ENCODE assay signal across 8 cellular contexts in the genomic region with DNA sequence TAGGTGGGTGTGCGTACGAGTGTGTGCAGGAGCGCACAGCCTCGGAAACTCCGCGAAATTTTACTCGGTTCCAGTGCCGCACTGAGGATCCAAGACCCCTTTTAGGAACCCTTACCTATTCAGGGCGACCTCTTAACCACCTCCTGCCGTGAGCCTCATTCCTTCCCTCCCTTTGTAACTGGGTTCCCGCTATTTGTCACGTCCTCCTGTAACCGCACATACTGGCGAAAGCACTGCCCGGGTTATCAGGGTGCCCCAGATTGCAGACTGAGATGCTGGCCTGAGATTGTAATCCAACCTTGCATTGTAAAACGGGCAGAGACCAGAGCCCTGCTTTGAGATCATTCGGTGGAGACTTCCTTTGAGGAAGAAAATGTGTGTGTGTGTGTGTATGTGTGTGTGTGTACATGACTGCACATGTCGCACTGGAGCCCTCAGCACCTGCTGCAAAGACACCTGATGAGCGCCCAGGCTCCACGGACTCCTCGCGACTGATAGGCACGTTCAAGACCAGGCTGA.
DNase-seq lines count a peak whose midpoint lies in the region; ATAC-seq and TF ChIP-seq lines count a peak whose summit lies in the region.

No MANE protein-coding gene starts in this region.

- H3K27ac ChIP-seq in coronary artery (peak overlapping the region; percentile 87 to 97), lower lobe of right lung (peak overlapping the region; percentile 90), thoracic aorta (peak overlapping the region; percentile 90 to 94)

- H3K4me1 ChIP-seq in lower lobe of right lung (peaks cover 47% of the 10 kb centered on the region), thoracic aorta (ENCODE audit: control insufficient read depth in 1 of 2, low read depth in 2 of 2) (peaks cover 31 to 52% of the 10 kb centered on the region in 2 donors)

- H3K9me3 ChIP-seq in lower lobe of right lung: no peaks in the 10 kb centered on the region
- H3K9me3 ChIP-seq in thoracic aorta: no peaks in the 10 kb centered on the region

- H3K36me3 ChIP-seq in lower lobe of right lung (no peaks in the 10 kb centered on the region), thoracic aorta (no peaks in the 10 kb centered on the region)

- intact Hi-C loops in lower lobe of right lung (cut with DNase I): no loop called here

- no peaks in the 10 kb centered on the region for H3K27me3 ChIP-seq in lower lobe of right lung (ENCODE audit: low read depth)
- no peaks in the 10 kb centered on the region for H3K27me3 ChIP-seq in thoracic aorta (replicated peaks; ENCODE audit: insufficient read depth)

- H3K4me3 ChIP-seq in coronary artery (peak overlapping the region; percentile 92), lower lobe of right lung (peak overlapping the region; percentile 88), thoracic aorta (peak overlapping the region; percentile 91)

- DNase-seq in COR-L47 (lab: John Stamatoyannopoulos, UW): peak; percentile 53
- peak; percentile 33 for DNase-seq in HT1080 (ENCODE audit: low read depth)
- DNase-seq in SW480 (ENCODE audit: low spot score): peak; percentile 61
- no peak for DNase-seq in coronary artery (ENCODE audit: low spot score)
- DNase-seq in lower lobe of right lung: peak; percentile 58
- DNase-seq in thoracic aorta (ENCODE audit: low spot score): no peak
- no peak for DNase-seq in COLO829 (ENCODE audit: low spot score)

- TF ChIP-seq CTCF in coronary artery (IDR thresholded peaks at IDR 0.05) (no peak), lower lobe of right lung (IDR thresholded peaks at IDR 0.05) (no peak), thoracic aorta (IDR thresholded peaks at IDR 0.05) (no peak)

- ATAC-seq in GM19455 (IDR thresholded peaks at IDR 0.05; ENCODE audit: unreplicated experiment) (peak; percentile 3), lower lobe of right lung (peak; percentile 7 to 19), thoracic aorta (ENCODE audit: insufficient number of reproducible peaks, low FRiP score, low read depth) (no peak)

Comparison
In these comparisons a context has a peak if more than half of its experiments do, and no peak if none do; other contexts are left out.
1. DNase-seq: peak in COR-L47 (single experiment), HT1080 (single experiment), SW480 (single experiment) and lower lobe of right lung (single experiment); none in coronary artery (single experiment), thoracic aorta (single experiment) and COLO829 (single experiment).
2. Peak in every context shown above with its lines, with median percentiles within 50 percentile points of each other: H3K27ac ChIP-seq and H3K4me3 ChIP-seq.